ENCODE assay signal across 20 cellular contexts in genomic region chr7:49563693-49564378, GRCh38.
DNase-seq lines count a peak whose midpoint lies in the region; ATAC-seq and TF ChIP-seq lines count a peak whose summit lies in the region.
"Had no signal": no experiment of that assay in that cellular context is flagged by ENCODE, and none has a peak within 500 bp of the region (broad histone marks: within the 10 kb centered on the region; RNA-seq: fewer than 3 reads in every experiment).

No MANE protein-coding gene starts in this region.

- in situ Hi-C loops in transverse colon (cut with MboI; ENCODE audit: low pct_ligation_motif_present in 1 of 4, low pct_unique_long_range_greater_than_20kb in 1 of 4, low sequenced_read_pairs in 3 of 4) = no loop called here

- H3K27me3 ChIP-seq in GM23338 (ENCODE audit: insufficient read depth) (no peaks in the 10 kb centered on the region), PC-3 (ENCODE audit: low read length) (no peaks in the 10 kb centered on the region), transverse colon (no peaks in the 10 kb centered on the region)
- H3K27me3 ChIP-seq: upper lobe of left lung had no signal

- no peaks in the 10 kb centered on the region for H4K20me1 ChIP-seq in GM23338 (replicated peaks; ENCODE audit: insufficient read depth)
- H4K20me1 ChIP-seq in PC-3 (ENCODE audit: low read length) = no peaks in the 10 kb centered on the region

- no peak overlapping the region for H3K4me3 Mint-ChIP-seq in GM23338
- H3K4me3 Mint-ChIP-seq in stimulated activated effector memory CD8-positive, alpha-beta T cell treated with anti-CD3 and anti-CD28 coated beads, Interleukin-12 subunit alpha, Interleukin-12 subunit beta, amount 100 ng/mL, for 72 hours = no peak overlapping the region
- no peak overlapping the region for H3K4me3 Mint-ChIP-seq in endothelial cell (ENCODE audit: unreplicated experiment)
- H3K4me3 Mint-ChIP-seq: endodermal cell; nephron progenitor cell; T-helper 1 cell treated with Interleukin-12 subunit alpha and Interleukin-12 subunit beta and Interleukin-4 antibody, amounts not matched to agents 30 μg/mL and 1 μg/mL, for 36 hours; WTC11 had no signal

- no peaks in the 10 kb centered on the region for H3F3A ChIP-seq in GM23338 (replicated peaks; ENCODE audit: low read depth)
- no peaks in the 10 kb centered on the region for H3F3A ChIP-seq in PC-3 (ENCODE audit: low read length, unreplicated experiment)

- ATAC-seq in GM19328 (IDR thresholded peaks at IDR 0.05; ENCODE audit: unreplicated experiment) = peak; percentile 10
- no peak for ATAC-seq in GM23338
- peak; percentile 29 for ATAC-seq in HG03066 (IDR thresholded peaks at IDR 0.05; ENCODE audit: low read depth, unreplicated experiment)
- peak; percentile 13 for ATAC-seq in stimulated activated effector memory CD8-positive, alpha-beta T cell treated with anti-CD3 and anti-CD28 coated beads, Interleukin-12 subunit alpha, Interleukin-12 subunit beta, amount 100 ng/mL, for 72 hours
- no peak for ATAC-seq in PC-3
- ATAC-seq: Right ventricle myocardium inferior, WTC11 had no signal

- H3K9me3 ChIP-seq in PC-3 (ENCODE audit: low read length) (no peaks in the 10 kb centered on the region), transverse colon (no peaks in the 10 kb centered on the region)
- H3K9me3 ChIP-seq: prostate gland had no signal

- no peak for TF ChIP-seq POLR2A in transverse colon (IDR thresholded peaks at IDR 0.05)

- CTCF ChIA-PET in PC-3 (lab: Charles Lee) = no interaction called here

- no peaks in the 10 kb centered on the region for H3K36me3 Mint-ChIP-seq in GM23338 (ENCODE audit: low read depth)
- no peaks in the 10 kb centered on the region for H3K36me3 Mint-ChIP-seq in stimulated activated effector memory CD8-positive, alpha-beta T cell treated with anti-CD3 and anti-CD28 coated beads, Interleukin-12 subunit alpha, Interleukin-12 subunit beta, amount 100 ng/mL, for 72 hours
- no peaks in the 10 kb centered on the region for H3K36me3 Mint-ChIP-seq in endothelial cell (ENCODE audit: low read depth, unreplicated experiment)

- H3K9me2 ChIP-seq in GM23338 (ENCODE audit: insufficient read depth) = no peaks in the 10 kb centered on the region
- H3K9me2 ChIP-seq in PC-3 (replicated peaks; ENCODE audit: low read length) = no peaks in the 10 kb centered on the region

- peaks cover 12% of the 10 kb centered on the region for H3K9me3 Mint-ChIP-seq in GM23338
- peaks cover 6% of the 10 kb centered on the region for H3K9me3 Mint-ChIP-seq in stimulated activated effector memory CD8-positive, alpha-beta T cell treated with anti-CD3 and anti-CD28 coated beads, Interleukin-12 subunit alpha, Interleukin-12 subunit beta, amount 100 ng/mL, for 72 hours
- peaks cover 4% of the 10 kb centered on the region for H3K9me3 Mint-ChIP-seq in endothelial cell (ENCODE audit: unreplicated experiment)

- H3K27ac Mint-ChIP-seq in GM23338 = no peak overlapping the region
- no peak overlapping the region for H3K27ac Mint-ChIP-seq in stimulated activated effector memory CD8-positive, alpha-beta T cell treated with anti-CD3 and anti-CD28 coated beads, Interleukin-12 subunit alpha, Interleukin-12 subunit beta, amount 100 ng/mL, for 72 hours
- no peak overlapping the region for H3K27ac Mint-ChIP-seq in endothelial cell (ENCODE audit: unreplicated experiment)
- H3K27ac Mint-ChIP-seq: endodermal cell; nephron progenitor cell; T-helper 1 cell treated with Interleukin-12 subunit alpha and Interleukin-12 subunit beta and Interleukin-4 antibody, amounts not matched to agents 30 μg/mL and 1 μg/mL, for 36 hours; WTC11 had no signal

- H3K4me2 ChIP-seq in GM23338 (no peak overlapping the region), PC-3 (ENCODE audit: low read length) (no peak overlapping the region)
- H3K4me2 ChIP-seq: smooth muscle cell had no signal

- H3K36me3 ChIP-seq in GM23338 (ENCODE audit: insufficient read depth) (no peaks in the 10 kb centered on the region), PC-3 (ENCODE audit: low read depth, low read length) (no peaks in the 10 kb centered on the region), transverse colon (no peaks in the 10 kb centered on the region)
- H3K36me3 ChIP-seq: prostate gland, upper lobe of left lung had no signal

- 81% methylated on average over 8 of the region's 8 CpGs; no CpG with 5 or more reads in 1 of the 2 donors for WGBS in transverse colon (ENCODE audit: low coverage in 1 of 2), 2 donors

- TF ChIP-seq CTCF in GM23338 (conservative IDR thresholded peaks at IDR 0.05; ENCODE audit: low read depth in 2 of 2) = no peak
- no peak for TF ChIP-seq CTCF in PC-3 (conservative IDR thresholded peaks at IDR 0.05; ENCODE audit: low read depth, low read length)
- TF ChIP-seq CTCF in transverse colon (IDR thresholded peaks at IDR 0.05) = no peak
- no peak for TF ChIP-seq CTCF in endothelial cell (IDR thresholded peaks at IDR 0.05; ENCODE audit: unreplicated experiment)

- H3K27me3 Mint-ChIP-seq in GM23338 (ENCODE audit: insufficient read depth, low read depth, poor library complexity) = no peaks in the 10 kb centered on the region
- H3K27me3 Mint-ChIP-seq in endothelial cell (ENCODE audit: unreplicated experiment) = no peaks in the 10 kb centered on the region

- no peak for DNase-seq in GM23338 (ENCODE audit: low spot score)
- DNase-seq in stimulated activated effector memory CD8-positive, alpha-beta T cell treated with anti-CD3 and anti-CD28 coated beads, Interleukin-12 subunit alpha, Interleukin-12 subunit beta, amount 100 ng/mL, for 72 hours (ENCODE audit: low spot score in 2 of 2) = no peak
- no peak for DNase-seq in PC-3
- no peak for DNase-seq in NCI-H774 (lab: John Stamatoyannopoulos, UW)
- no peak for DNase-seq in transverse colon
- no peak for DNase-seq in endothelial cell (ENCODE audit: low spot score)
- DNase-seq: endodermal cell, kidney glomerular epithelial cell, mesendoderm, NCI-H1436 treated with DMSO at 0.1 percent for 48 hours, NCI-H226, nephron progenitor cell, upper lobe of left lung had no signal

- no TSS peak for BruUV-seq in PC-3 (replicated peaks; lab: Mats Ljungman, UMichigan)

- intact Hi-C loops in PC-3 (cut with micrococcal nuclease) (no loop called here), transverse colon (cut with DNase I; ENCODE audit: low total_unique reads) (no loop called here)

- TF ChIP-seq EP300 in transverse colon (IDR thresholded peaks at IDR 0.05; ENCODE audit: low read depth) = no peak

- H3K9ac ChIP-seq in PC-3 (ENCODE audit: low read length) = no peak overlapping the region

- peak overlapping the region; percentile 75; the same call in 1 of the 2 replicates for H2AFZ ChIP-seq in GM23338
- no peak overlapping the region for H2AFZ ChIP-seq in PC-3 (ENCODE audit: low read length)

- no peaks in the 10 kb centered on the region for H3K79me2 ChIP-seq in GM23338 (replicated peaks; ENCODE audit: insufficient read depth)
- H3K79me2 ChIP-seq in PC-3 (ENCODE audit: low read length) = no peaks in the 10 kb centered on the region

- H3K27ac ChIP-seq in GM23338 (ENCODE audit: low read depth) (no peak overlapping the region), PC-3 (ENCODE audit: low read length) (no peak overlapping the region), transverse colon (no peak overlapping the region)
- H3K27ac ChIP-seq: prostate gland, upper lobe of left lung had no signal

- POLR2A ChIA-PET in PC-3 (lab: Charles Lee; ENCODE audit: unreplicated experiment) = no interaction called here

- H3K4me1 Mint-ChIP-seq in GM23338 (no peaks in the 10 kb centered on the region; the same call in 2 of the 3 replicates), endothelial cell (ENCODE audit: unreplicated experiment) (peaks cover 3% of the 10 kb centered on the region)
- H3K4me1 Mint-ChIP-seq in stimulated activated effector memory CD8-positive, alpha-beta T cell treated with anti-CD3 and anti-CD28 coated beads, Interleukin-12 subunit alpha, Interleukin-12 subunit beta, amount 100 ng/mL, for 72 hours = no peaks in the 10 kb centered on the region
- H3K4me1 Mint-ChIP-seq: endodermal cell, nephron progenitor cell had no signal

- H3K4me3 ChIP-seq in GM23338 = no peak overlapping the region
- no peak overlapping the region for H3K4me3 ChIP-seq in PC-3 (ENCODE audit: low read length)
- no peak overlapping the region for H3K4me3 ChIP-seq in transverse colon
- H3K4me3 ChIP-seq: prostate gland, smooth muscle cell, upper lobe of left lung had no signal

- H3K4me1 ChIP-seq in GM23338 (ENCODE audit: insufficient read depth) (no peaks in the 10 kb centered on the region), PC-3 (ENCODE audit: insufficient read depth, low read length) (no peaks in the 10 kb centered on the region), transverse colon (no peaks in the 10 kb centered on the region)
- H3K4me1 ChIP-seq: prostate gland, upper lobe of left lung had no signal

TF ChIP-seq in GM23338, 12 proteins besides CTCF, POLR2A, EP300 and RAD21 (continues in another document):
- TF ChIP-seq CREB1 (CRISPR knock-in tag; IDR thresholded peaks at IDR 0.05; ENCODE audit: low read depth) (no peak), NANOG (IDR thresholded peaks at IDR 0.05; ENCODE audit: borderline replicate concordance) (no peak), JUNB (IDR thresholded peaks at IDR 0.05; ENCODE audit: unreplicated experiment) (no peak), STAT1 (IDR thresholded peaks at IDR 0.05; ENCODE audit: unreplicated experiment) (no peak), EZH2phosphoT487 (IDR thresholded peaks at IDR 0.05; ENCODE audit: unreplicated experiment) (no peak)

Comparison
In these comparisons a context has a peak if more than half of its experiments do, and no peak if none do; other contexts are left out.
1. ATAC-seq: peak in GM19328 (single experiment), HG03066 (single experiment) and stimulated activated effector memory CD8-positive, alpha-beta T cell treated with anti-CD3 and anti-CD28 coated beads, Interleukin-12 subunit alpha, Interleukin-12 subunit beta, amount 100 ng/mL, for 72 hours (single experiment); none in GM23338 (single experiment) and PC-3 (single experiment).